10 cellular contexts compared by ENCODE assay signal in the genomic region with DNA sequence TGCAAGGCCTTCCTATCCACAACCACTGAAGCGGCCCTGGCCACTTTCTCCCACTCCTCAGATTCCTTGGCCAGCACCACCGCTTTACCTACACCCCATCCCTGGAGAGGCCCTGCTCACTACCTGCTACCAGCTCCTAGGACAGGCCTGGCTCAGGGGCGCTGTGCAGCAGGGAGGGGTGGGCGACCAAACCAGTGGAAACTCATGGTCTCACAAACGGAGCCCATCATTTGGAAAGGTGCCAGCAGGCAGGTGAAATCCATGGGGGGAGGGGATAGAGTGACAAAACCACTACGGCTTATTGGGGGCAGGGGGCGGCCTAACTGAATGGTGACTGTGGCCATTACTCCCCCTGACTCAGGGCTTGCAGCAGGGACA.
"Had no signal": no experiment of that assay in that cellular context is flagged by ENCODE, and none has a peak within 500 bp of the region (broad histone marks: within the 10 kb centered on the region; RNA-seq: fewer than 3 reads in every experiment).

No MANE protein-coding gene starts in this region.

- H3K36me3 ChIP-seq: uterus had no signal

- H3K27me3 Mint-ChIP-seq: naive B cell; stimulated activated naive B cell treated with anti-CD40 and anti-IgM and Interleukin-4, amounts not matched to agents 10 μg/mL and 1 μg/mL and 100 μg/mL, for 72 hours had no signal

- H3K27ac ChIP-seq: neutrophil, parathyroid adenoma, thyroid gland, uterus had no signal

- H3K4me3 ChIP-seq: thyroid gland, uterus had no signal

- H3K4me1 ChIP-seq: thyroid gland, uterus had no signal

- H3K4me1 Mint-ChIP-seq: stimulated activated naive B cell treated with anti-CD40 and anti-IgM and Interleukin-4, amounts not matched to agents 10 μg/mL and 1 μg/mL and 100 μg/mL, for 72 hours had no signal

- H3K9me3 ChIP-seq: neutrophil, thyroid gland, uterus had no signal

- H3K9me3 Mint-ChIP-seq: naive B cell; stimulated activated naive B cell treated with anti-CD40 and anti-IgM and Interleukin-4, amounts not matched to agents 10 μg/mL and 1 μg/mL and 100 μg/mL, for 72 hours had no signal

- ATAC-seq: stimulated activated naive B cell treated with anti-CD40 and anti-IgM and Interleukin-4, amounts not matched to agents 10 μg/mL and 1 μg/mL and 100 μg/mL, for 72 hours had no signal

- H3K9ac ChIP-seq: parathyroid adenoma had no signal

- DNase-seq: activated gamma-delta T cell; activated T-cell treated with anti-CD3 and anti-CD28 coated beads for 4 hours; naive B cell; retina; stimulated activated CD4-positive, alpha-beta T cell treated with anti-CD3 and anti-CD28 coated beads, Interleukin-2, amount 100 ng/mL, for 48 hours; stimulated activated naive B cell treated with anti-CD40 and anti-IgM and Interleukin-4, amounts not matched to agents 10 μg/mL and 1 μg/mL and 100 μg/mL, for 72 hours; thyroid gland; uterus had no signal

- H3K4me3 Mint-ChIP-seq: stimulated activated naive B cell treated with anti-CD40 and anti-IgM and Interleukin-4, amounts not matched to agents 10 μg/mL and 1 μg/mL and 100 μg/mL, for 72 hours had no signal

- H3K27me3 ChIP-seq: neutrophil, thyroid gland, uterus had no signal
